ENCODE assay signal across 27 cellular contexts in the genomic region with DNA sequence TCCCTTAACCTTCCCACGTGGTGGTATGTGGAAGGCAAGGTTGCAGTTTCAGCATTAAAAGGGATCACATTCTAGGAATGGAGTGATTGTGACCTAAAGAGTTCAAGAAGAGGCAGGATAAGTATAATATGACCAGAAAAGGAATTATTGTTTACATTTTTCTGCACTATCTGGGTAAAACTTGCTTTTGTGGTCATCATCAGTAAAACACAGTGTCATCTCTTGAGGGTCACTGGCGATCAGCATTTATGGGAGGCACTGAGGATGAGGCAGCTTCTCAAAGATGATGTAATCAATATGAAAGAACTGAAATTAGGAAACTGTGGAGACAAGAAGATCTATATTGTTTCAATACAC.
A peak's percentile ranks its signal among the peaks of the same experiment; 100 is the strongest.
DNase-seq lines count a peak whose midpoint lies in the region; ATAC-seq, FAIRE-seq and TF ChIP-seq lines count a peak whose summit lies in the region.
"Had no signal": no experiment of that assay in that cellular context is flagged by ENCODE, and none has a peak within 500 bp of the region (broad histone marks: within the 10 kb centered on the region; RNA-seq: fewer than 3 reads in every experiment).

No MANE protein-coding gene starts in this region.

- peak overlapping the region; percentile 69 for H3K27ac Mint-ChIP-seq in activated naive CD8-positive, alpha-beta T cell treated with anti-CD3 and anti-CD28 coated beads, Interleukin-2, amount 10 ng/mL, durations not matched to agents 7 days and 5 days
- H3K27ac Mint-ChIP-seq in activated naive CD8-positive, alpha-beta T cell treated with anti-CD3 and anti-CD28 coated beads for 36 hours, result no peak overlapping the region
- peak overlapping the region; percentile 79 for H3K27ac Mint-ChIP-seq in central memory CD8-positive, alpha-beta T cell (ENCODE audit: low read depth)
- H3K27ac Mint-ChIP-seq in natural killer cell treated with Interleukin-12 subunit alpha and Interleukin-12 subunit beta and Interleukin-15 and Interleukin-18, amount 100 ng/mL, for 72 hours, result peak overlapping the region in 1 of 2 donors; percentile 13
- H3K27ac Mint-ChIP-seq: CD4-positive, alpha-beta T cell; GM23338; H9; HFFc6 had no signal

- DNase-seq in activated naive CD8-positive, alpha-beta T cell treated with anti-CD3 and anti-CD28 coated beads, Interleukin-2, amount 10 ng/mL, durations not matched to agents 7 days and 5 days, result no peak
- no peak for DNase-seq in activated naive CD8-positive, alpha-beta T cell treated with anti-CD3 and anti-CD28 coated beads for 36 hours
- no peak for DNase-seq in central memory CD8-positive, alpha-beta T cell (ENCODE audit: low spot score in 2 of 2)
- DNase-seq in natural killer cell treated with Interleukin-12 subunit alpha and Interleukin-12 subunit beta and Interleukin-15 and Interleukin-18, amount 100 ng/mL, for 72 hours (ENCODE audit: low spot score), result no peak
- DNase-seq in GM12892 (ENCODE audit: insufficient read length) (no peak), NCI-H748 treated with DMSO at 0.1 percent for 48 hours (lab: John Stamatoyannopoulos, UW) (no peak)
- DNase-seq in effector CD8-positive, alpha-beta T cell (lab: John Stamatoyannopoulos, UW), result no peak
- DNase-seq: CD4-positive, alpha-beta T cell; H9; HFFc6; NCI-H1048; NCI-H1417 treated with DMSO at 0.1 percent for 48 hours; NCI-H187; NCI-H2081 treated with DMSO at 0.1 percent for 48 hours; NCI-H2171; NCI-H510A treated with DMSO at 0.1 percent for 48 hours; PC-3; SJCRH30 had no signal

- no peak overlapping the region for H3K4me3 ChIP-seq in HEK293 (ENCODE audit: low read depth, low read length)
- H3K4me3 ChIP-seq: BLaER1, GM23338, SJCRH30 had no signal

- H3K9me3 Mint-ChIP-seq in activated naive CD8-positive, alpha-beta T cell treated with anti-CD3 and anti-CD28 coated beads, Interleukin-2, amount 10 ng/mL, durations not matched to agents 7 days and 5 days, result peaks cover 8% of the 10 kb centered on the region
- peaks cover 2% of the 10 kb centered on the region for H3K9me3 Mint-ChIP-seq in activated naive CD8-positive, alpha-beta T cell treated with anti-CD3 and anti-CD28 coated beads for 36 hours
- H3K9me3 Mint-ChIP-seq in central memory CD8-positive, alpha-beta T cell, result peaks cover 6% of the 10 kb centered on the region
- H3K9me3 Mint-ChIP-seq in natural killer cell treated with Interleukin-12 subunit alpha and Interleukin-12 subunit beta and Interleukin-15 and Interleukin-18, amount 100 ng/mL, for 72 hours, result no peaks in the 10 kb centered on the region
- H3K9me3 Mint-ChIP-seq: GM23338, H9, HFFc6 had no signal

- TF ChIP-seq CTCF in HEK293 (tag by site-specific recombination; IDR thresholded peaks at IDR 0.05), result no peak

- H3K4me1 Mint-ChIP-seq in activated naive CD8-positive, alpha-beta T cell treated with anti-CD3 and anti-CD28 coated beads, Interleukin-2, amount 10 ng/mL, durations not matched to agents 7 days and 5 days, result peaks cover 15% of the 10 kb centered on the region
- peaks cover 11% of the 10 kb centered on the region for H3K4me1 Mint-ChIP-seq in activated naive CD8-positive, alpha-beta T cell treated with anti-CD3 and anti-CD28 coated beads for 36 hours
- peaks cover 38% of the 10 kb centered on the region for H3K4me1 Mint-ChIP-seq in central memory CD8-positive, alpha-beta T cell
- peaks cover 24 to 34% of the 10 kb centered on the region in 2 donors for H3K4me1 Mint-ChIP-seq in natural killer cell treated with Interleukin-12 subunit alpha and Interleukin-12 subunit beta and Interleukin-15 and Interleukin-18, amount 100 ng/mL, for 72 hours (ENCODE audit: low read depth in 2 of 2)

- peaks cover 6% of the 10 kb centered on the region for H3K36me3 Mint-ChIP-seq in activated naive CD8-positive, alpha-beta T cell treated with anti-CD3 and anti-CD28 coated beads, Interleukin-2, amount 10 ng/mL, durations not matched to agents 7 days and 5 days
- no peaks in the 10 kb centered on the region for H3K36me3 Mint-ChIP-seq in activated naive CD8-positive, alpha-beta T cell treated with anti-CD3 and anti-CD28 coated beads for 36 hours
- no peaks in the 10 kb centered on the region for H3K36me3 Mint-ChIP-seq in central memory CD8-positive, alpha-beta T cell (ENCODE audit: insufficient read depth)
- H3K36me3 Mint-ChIP-seq in natural killer cell treated with Interleukin-12 subunit alpha and Interleukin-12 subunit beta and Interleukin-15 and Interleukin-18, amount 100 ng/mL, for 72 hours, result no peaks in the 10 kb centered on the region

- CTCF ChIA-PET in HEK293 (lab: Yijun Ruan, JAX), result no interaction called here

- no peaks in the 10 kb centered on the region for H3K36me3 ChIP-seq in HEK293 (ENCODE audit: control insufficient read depth in 2 of 2, insufficient read depth in 1 of 2, low read length in 2 of 2)
- H3K36me3 ChIP-seq: BLaER1, SJCRH30 had no signal

- POLR2A ChIA-PET in activated naive CD8-positive, alpha-beta T cell treated with anti-CD3 and anti-CD28 coated beads, Interleukin-2, amount 10 ng/mL, durations not matched to agents 7 days and 5 days (lab: Charles Lee), result interaction anchor here (1.4 kb wide), 1 partner anchor 15 kb away, joined by 6 read pairs; no protein-coding TSS in a partner anchor
- POLR2A ChIA-PET in HEK293 (lab: Yijun Ruan, JAX), result no interaction called here

- no peaks in the 10 kb centered on the region for H3K4me1 ChIP-seq in HEK293 (ENCODE audit: control insufficient read depth, insufficient read depth, low read length)
- H3K4me1 ChIP-seq: SJCRH30 had no signal

- ATAC-seq in activated naive CD8-positive, alpha-beta T cell treated with anti-CD3 and anti-CD28 coated beads, Interleukin-2, amount 10 ng/mL, durations not matched to agents 7 days and 5 days (ENCODE audit: low read depth), result no peak
- no peak for ATAC-seq in central memory CD8-positive, alpha-beta T cell (replicated peaks; ENCODE audit: extremely low read depth, poor library complexity, severe bottlenecking)
- ATAC-seq in natural killer cell treated with Interleukin-12 subunit alpha and Interleukin-12 subunit beta and Interleukin-15 and Interleukin-18, amount 100 ng/mL, for 72 hours, result no peak
- ATAC-seq: GM23338, Right ventricle myocardium inferior had no signal

- no peak overlapping the region for H3K4me3 Mint-ChIP-seq in activated naive CD8-positive, alpha-beta T cell treated with anti-CD3 and anti-CD28 coated beads, Interleukin-2, amount 10 ng/mL, durations not matched to agents 7 days and 5 days
- no peak overlapping the region for H3K4me3 Mint-ChIP-seq in activated naive CD8-positive, alpha-beta T cell treated with anti-CD3 and anti-CD28 coated beads for 36 hours
- no peak overlapping the region for H3K4me3 Mint-ChIP-seq in central memory CD8-positive, alpha-beta T cell
- peak overlapping the region; percentile 9 for H3K4me3 Mint-ChIP-seq in natural killer cell treated with Interleukin-12 subunit alpha and Interleukin-12 subunit beta and Interleukin-15 and Interleukin-18, amount 100 ng/mL, for 72 hours
- H3K4me3 Mint-ChIP-seq: CD4-positive, alpha-beta T cell; GM23338; H9; HFFc6 had no signal

- H3K27me3 Mint-ChIP-seq in activated naive CD8-positive, alpha-beta T cell treated with anti-CD3 and anti-CD28 coated beads, Interleukin-2, amount 10 ng/mL, durations not matched to agents 7 days and 5 days, result no peaks in the 10 kb centered on the region
- no peaks in the 10 kb centered on the region for H3K27me3 Mint-ChIP-seq in activated naive CD8-positive, alpha-beta T cell treated with anti-CD3 and anti-CD28 coated beads for 36 hours
- H3K27me3 Mint-ChIP-seq in central memory CD8-positive, alpha-beta T cell, result no peaks in the 10 kb centered on the region
- no peaks in the 10 kb centered on the region for H3K27me3 Mint-ChIP-seq in natural killer cell treated with Interleukin-12 subunit alpha and Interleukin-12 subunit beta and Interleukin-15 and Interleukin-18, amount 100 ng/mL, for 72 hours
- H3K27me3 Mint-ChIP-seq: CD4-positive, alpha-beta T cell had no signal

- no peak overlapping the region for H3K27ac ChIP-seq in HEK293 (ENCODE audit: extremely low read depth, low read depth, low read length)
- H3K27ac ChIP-seq: BLaER1, KMS-11, SJCRH30 had no signal

- TF ChIP-seq POLR2A in GM12892 (IDR thresholded peaks at IDR 0.05; ENCODE audit: low read depth, low read length), result no peak

- no peaks in the 10 kb centered on the region for H3K9me3 ChIP-seq in HEK293 (ENCODE audit: control insufficient read depth, insufficient read depth, low read depth, low read length)
- H3K9me3 ChIP-seq: BLaER1, SJCRH30 had no signal

- FAIRE-seq in GM12892 (lab: Jason Lieb, UNC), result no peak
- FAIRE-seq: A204.1, D721Med, G401.6, HTR-8/SVneo had no signal

TF ChIP-seq in HEK293, 187 proteins besides CTCF, POLR2A, EP300 and RAD21:
- TF ChIP-seq, protein P1, sequence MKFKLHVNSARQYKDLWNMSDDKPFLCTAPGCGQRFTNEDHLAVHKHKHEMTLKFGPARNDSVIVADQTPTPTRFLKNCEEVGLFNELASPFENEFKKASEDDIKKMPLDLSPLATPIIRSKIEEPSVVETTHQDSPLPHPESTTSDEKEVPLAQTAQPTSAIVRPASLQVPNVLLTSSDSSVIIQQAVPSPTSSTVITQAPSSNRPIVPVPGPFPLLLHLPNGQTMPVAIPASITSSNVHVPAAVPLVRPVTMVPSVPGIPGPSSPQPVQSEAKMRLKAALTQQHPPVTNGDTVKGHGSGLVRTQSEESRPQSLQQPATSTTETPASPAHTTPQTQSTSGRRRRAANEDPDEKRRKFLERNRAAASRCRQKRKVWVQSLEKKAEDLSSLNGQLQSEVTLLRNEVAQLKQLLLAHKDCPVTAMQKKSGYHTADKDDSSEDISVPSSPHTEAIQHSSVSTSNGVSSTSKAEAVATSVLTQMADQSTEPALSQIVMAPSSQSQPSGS (tag by site-specific recombination; IDR thresholded peaks at IDR 0.05; ENCODE audit: low read depth), result 0 out of 2 replicates have a peak, but pooled peaks have one; percentile 26
- TF ChIP-seq ZNF140 (tag by site-specific recombination; IDR thresholded peaks at IDR 0.05), result no peak
